1 cellular context compared by ENCODE assay signal in genomic region chr20:35866446-35867202, GRCh38.
TF ChIP-seq lines count a peak whose summit lies in the region.

No MANE protein-coding gene starts in this region.

TF ChIP-seq in IMR-90, 13 proteins besides CTCF, POLR2A, EP300 and RAD21 (continued from another document):
- TF ChIP-seq USF2 (IDR thresholded peaks at IDR 0.05; ENCODE audit: low read depth, low read length) (no peak), SMC3 (IDR thresholded peaks at IDR 0.05; ENCODE audit: low read depth, low read length) (no peak), RFX5 (IDR thresholded peaks at IDR 0.05; ENCODE audit: low read depth, low read length) (no peak), CEBPB (IDR thresholded peaks at IDR 0.05; ENCODE audit: low read depth, low read length) (no peak), MAZ (IDR thresholded peaks at IDR 0.05; ENCODE audit: borderline replicate concordance, low read depth, low read length) (no peak), MXI1 (IDR thresholded peaks at IDR 0.05; ENCODE audit: borderline replicate concordance, low read depth, low read length) (no peak), ELK1 (IDR thresholded peaks at IDR 0.05; ENCODE audit: borderline replicate concordance, low read depth, low read length) (no peak), RCOR1 (IDR thresholded peaks at IDR 0.05; ENCODE audit: insufficient replicate concordance, low read length) (no peak)
